1 cellular context compared by ENCODE assay signal in genomic region chr9:127862075-127863011, GRCh38.
TF ChIP-seq lines count a peak whose summit lies in the region.

No MANE protein-coding gene starts in this region.

TF ChIP-seq in K562, 482 proteins besides CTCF, POLR2A, EP300 and RAD21 (continues in another document):
- TF ChIP-seq, protein P1, sequence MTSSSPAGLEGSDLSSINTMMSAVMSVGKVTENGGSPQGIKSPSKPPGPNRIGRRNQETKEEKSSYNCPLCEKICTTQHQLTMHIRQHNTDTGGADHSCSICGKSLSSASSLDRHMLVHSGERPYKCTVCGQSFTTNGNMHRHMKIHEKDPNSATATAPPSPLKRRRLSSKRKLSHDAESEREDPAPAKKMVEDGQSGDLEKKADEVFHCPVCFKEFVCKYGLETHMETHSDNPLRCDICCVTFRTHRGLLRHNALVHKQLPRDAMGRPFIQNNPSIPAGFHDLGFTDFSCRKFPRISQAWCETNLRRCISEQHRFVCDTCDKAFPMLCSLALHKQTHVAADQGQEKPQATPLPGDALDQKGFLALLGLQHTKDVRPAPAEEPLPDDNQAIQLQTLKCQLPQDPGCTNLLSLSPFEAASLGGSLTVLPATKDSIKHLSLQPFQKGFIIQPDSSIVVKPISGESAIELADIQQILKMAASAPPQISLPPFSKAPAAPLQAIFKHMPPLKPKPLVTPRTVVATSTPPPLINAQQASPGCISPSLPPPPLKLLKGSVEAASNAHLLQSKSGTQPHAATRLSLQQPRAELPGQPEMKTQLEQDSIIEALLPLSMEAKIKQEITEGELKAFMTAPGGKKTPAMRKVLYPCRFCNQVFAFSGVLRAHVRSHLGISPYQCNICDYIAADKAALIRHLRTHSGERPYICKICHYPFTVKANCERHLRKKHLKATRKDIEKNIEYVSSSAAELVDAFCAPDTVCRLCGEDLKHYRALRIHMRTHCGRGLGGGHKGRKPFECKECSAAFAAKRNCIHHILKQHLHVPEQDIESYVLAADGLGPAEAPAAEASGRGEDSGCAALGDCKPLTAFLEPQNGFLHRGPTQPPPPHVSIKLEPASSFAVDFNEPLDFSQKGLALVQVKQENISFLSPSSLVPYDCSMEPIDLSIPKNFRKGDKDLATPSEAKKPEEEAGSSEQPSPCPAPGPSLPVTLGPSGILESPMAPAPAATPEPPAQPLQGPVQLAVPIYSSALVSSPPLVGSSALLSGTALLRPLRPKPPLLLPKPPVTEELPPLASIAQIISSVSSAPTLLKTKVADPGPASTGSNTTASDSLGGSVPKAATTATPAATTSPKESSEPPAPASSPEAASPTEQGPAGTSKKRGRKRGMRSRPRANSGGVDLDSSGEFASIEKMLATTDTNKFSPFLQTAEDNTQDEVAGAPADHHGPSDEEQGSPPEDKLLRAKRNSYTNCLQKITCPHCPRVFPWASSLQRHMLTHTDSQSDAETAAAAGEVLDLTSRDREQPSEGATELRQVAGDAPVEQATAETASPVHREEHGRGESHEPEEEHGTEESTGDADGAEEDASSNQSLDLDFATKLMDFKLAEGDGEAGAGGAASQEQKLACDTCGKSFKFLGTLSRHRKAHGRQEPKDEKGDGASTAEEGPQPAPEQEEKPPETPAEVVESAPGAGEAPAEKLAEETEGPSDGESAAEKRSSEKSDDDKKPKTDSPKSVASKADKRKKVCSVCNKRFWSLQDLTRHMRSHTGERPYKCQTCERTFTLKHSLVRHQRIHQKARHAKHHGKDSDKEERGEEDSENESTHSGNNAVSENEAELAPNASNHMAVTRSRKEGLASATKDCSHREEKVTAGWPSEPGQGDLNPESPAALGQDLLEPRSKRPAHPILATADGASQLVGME (CRISPR knock-in tag; IDR thresholded peaks at IDR 0.05) = no peak
- TF ChIP-seq MEIS2 (IDR thresholded peaks at IDR 0.05; ENCODE audit: partially characterized antibody) (peak; percentile 81), CBFB (CRISPR knock-in tag; IDR thresholded peaks at IDR 0.05) (0 out of 2 replicates have a peak, but pooled peaks have one; percentile 55), SPI1 (IDR thresholded peaks at IDR 0.05; ENCODE audit: borderline replicate concordance, low read depth, low read length) (peak; percentile 88), ZBTB34 (CRISPR knock-in tag; IDR thresholded peaks at IDR 0.05) (no peak), STAT5B (CRISPR knock-in tag; IDR thresholded peaks at IDR 0.05) (no peak), ELF2 (CRISPR knock-in tag; IDR thresholded peaks at IDR 0.05) (peak; percentile 65; the same call in 1 of the 2 replicates), GATAD2A (IDR thresholded peaks at IDR 0.05) (peak; percentile 97), PPARD (CRISPR knock-in tag; IDR thresholded peaks at IDR 0.05) (no peak), SRSF9 (IDR thresholded peaks at IDR 0.05; ENCODE audit: borderline replicate concordance, low read depth, low read length) (no peak), ZNF347 (CRISPR knock-in tag; IDR thresholded peaks at IDR 0.05; ENCODE audit: low read depth) (no peak), DLX4 (CRISPR knock-in tag; IDR thresholded peaks at IDR 0.05) (no peak), ZNF644 (tag; IDR thresholded peaks at IDR 0.05; ENCODE audit: low read depth) (0 out of 2 replicates have a peak, but pooled peaks have one; percentile 39), SOX6 (IDR thresholded peaks at IDR 0.05) (peak; percentile 84; the same call in 1 of the 2 replicates), SAP30 (IDR thresholded peaks at IDR 0.05; ENCODE audit: borderline replicate concordance, insufficient read depth, low read depth, low read length, poor library complexity, severe bottlenecking) (no peak), ZNF165 (CRISPR knock-in tag; IDR thresholded peaks at IDR 0.05; ENCODE audit: borderline replicate concordance) (no peak), NFXL1 (CRISPR knock-in tag; IDR thresholded peaks at IDR 0.05) (no peak), ZBTB1 (CRISPR knock-in tag; IDR thresholded peaks at IDR 0.05; ENCODE audit: borderline replicate concordance, low read depth) (no peak; the same call in 1 of the 2 replicates), KLF13 (tag; IDR thresholded peaks at IDR 0.05; ENCODE audit: borderline replicate concordance, low read depth) (peak; percentile 41; the same call in 1 of the 2 replicates), CHD1 (IDR thresholded peaks at IDR 0.05; ENCODE audit: low read length) (no peak), UBTF (IDR thresholded peaks at IDR 0.05; ENCODE audit: borderline replicate concordance in 1 of 2, low read depth in 2 of 2, low read length in 2 of 2) (0 out of 4 replicates have a peak, but pooled peaks have one; percentile 45 to 52), CREBBP (IDR thresholded peaks at IDR 0.05; ENCODE audit: low read depth, low read length) (no peak), ZNF140 (CRISPR knock-in tag; IDR thresholded peaks at IDR 0.05) (no peak)
- TF ChIP-seq, protein P2, sequence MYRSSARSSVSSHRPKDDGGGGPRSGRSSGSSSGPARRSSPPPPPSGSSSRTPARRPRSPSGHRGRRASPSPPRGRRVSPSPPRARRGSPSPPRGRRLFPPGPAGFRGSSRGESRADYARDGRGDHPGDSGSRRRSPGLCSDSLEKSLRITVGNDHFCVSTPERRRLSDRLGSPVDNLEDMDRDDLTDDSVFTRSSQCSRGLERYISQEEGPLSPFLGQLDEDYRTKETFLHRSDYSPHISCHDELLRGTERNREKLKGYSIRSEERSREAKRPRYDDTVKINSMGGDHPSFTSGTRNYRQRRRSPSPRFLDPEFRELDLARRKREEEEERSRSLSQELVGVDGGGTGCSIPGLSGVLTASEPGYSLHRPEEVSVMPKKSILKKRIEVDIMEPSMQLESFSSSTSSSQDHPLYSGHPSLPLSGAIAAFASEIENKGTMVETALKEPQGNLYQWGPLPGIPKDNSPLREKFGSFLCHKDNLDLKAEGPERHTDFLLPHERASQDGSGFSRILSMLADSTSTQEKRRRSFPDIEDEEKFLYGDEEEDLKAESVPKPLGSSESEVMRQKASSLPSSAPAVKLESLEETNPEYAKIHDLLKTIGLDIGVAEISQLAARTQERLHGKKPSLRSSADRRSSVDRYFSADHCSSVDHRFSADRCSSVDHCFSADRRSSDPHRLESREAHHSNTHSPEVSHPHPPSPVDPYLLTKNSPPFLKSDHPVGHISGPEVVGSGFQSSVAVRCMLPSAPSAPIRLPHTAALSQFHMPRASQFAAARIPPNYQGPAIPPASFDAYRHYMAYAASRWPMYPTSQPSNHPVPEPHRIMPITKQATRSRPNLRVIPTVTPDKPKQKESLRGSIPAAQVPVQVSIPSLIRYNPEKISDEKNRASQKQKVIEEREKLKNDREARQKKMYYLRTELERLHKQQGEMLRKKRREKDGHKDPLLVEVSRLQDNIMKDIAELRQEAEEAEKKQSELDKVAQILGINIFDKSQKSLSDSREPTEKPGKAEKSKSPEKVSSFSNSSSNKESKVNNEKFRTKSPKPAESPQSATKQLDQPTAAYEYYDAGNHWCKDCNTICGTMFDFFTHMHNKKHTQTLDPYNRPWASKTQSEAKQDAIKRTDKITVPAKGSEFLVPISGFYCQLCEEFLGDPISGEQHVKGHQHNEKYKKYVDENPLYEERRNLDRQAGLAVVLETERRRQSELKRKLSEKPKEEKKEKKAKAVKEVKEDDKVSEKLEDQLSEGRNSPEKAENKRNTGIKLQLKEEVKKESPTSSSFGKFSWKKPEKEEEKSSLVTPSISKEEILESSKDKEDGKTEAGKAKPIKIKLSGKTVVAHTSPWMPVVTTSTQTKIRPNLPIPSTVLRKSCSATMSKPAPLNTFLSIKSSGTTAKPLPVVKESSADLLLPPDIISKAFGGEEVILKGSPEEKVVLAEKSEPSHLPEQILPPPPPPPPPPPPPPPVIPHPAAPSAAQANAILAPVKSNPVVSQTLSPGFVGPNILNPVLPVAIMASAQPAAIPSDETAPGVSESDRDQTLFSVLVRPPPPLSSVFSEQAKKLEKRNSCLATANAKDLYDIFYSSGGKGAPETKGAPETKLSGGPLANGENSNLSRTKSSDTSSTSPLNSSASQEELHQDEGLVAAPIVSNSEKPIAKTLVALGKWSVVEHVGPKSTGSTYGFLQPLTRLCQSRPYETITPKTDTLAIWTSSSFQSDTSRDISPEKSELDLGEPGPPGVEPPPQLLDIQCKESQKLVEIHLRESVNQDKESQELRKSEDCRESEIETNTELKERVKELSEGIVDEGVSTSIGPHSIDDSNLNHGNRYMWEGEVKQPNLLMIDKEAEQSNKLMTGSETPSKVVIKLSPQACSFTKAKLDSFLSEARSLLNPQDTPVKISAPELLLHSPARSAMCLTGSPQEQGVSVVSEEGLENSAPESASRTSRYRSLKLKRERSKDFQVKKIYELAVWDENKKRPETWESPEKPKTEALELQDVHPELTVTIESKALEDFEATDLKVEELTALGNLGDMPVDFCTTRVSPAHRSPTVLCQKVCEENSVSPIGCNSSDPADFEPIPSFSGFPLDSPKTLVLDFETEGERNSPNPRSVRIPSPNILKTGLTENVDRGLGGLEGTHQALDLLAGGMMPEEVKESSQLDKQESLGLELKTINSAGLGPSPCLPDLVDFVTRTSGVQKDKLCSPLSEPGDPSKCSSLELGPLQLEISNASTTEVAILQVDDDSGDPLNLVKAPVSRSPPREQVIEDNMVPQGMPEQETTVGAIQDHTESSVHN (IDR thresholded peaks at IDR 0.05; ENCODE audit: borderline replicate concordance in 1 of 2, low read depth in 1 of 2) = peak in 1 of 2 experiments; percentile 62; a peak in 2 of 4 replicates
- TF ChIP-seq, protein P3, sequence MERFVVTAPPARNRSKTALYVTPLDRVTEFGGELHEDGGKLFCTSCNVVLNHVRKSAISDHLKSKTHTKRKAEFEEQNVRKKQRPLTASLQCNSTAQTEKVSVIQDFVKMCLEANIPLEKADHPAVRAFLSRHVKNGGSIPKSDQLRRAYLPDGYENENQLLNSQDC (CRISPR knock-in tag; IDR thresholded peaks at IDR 0.05) = no peak
- TF ChIP-seq, protein P4, sequence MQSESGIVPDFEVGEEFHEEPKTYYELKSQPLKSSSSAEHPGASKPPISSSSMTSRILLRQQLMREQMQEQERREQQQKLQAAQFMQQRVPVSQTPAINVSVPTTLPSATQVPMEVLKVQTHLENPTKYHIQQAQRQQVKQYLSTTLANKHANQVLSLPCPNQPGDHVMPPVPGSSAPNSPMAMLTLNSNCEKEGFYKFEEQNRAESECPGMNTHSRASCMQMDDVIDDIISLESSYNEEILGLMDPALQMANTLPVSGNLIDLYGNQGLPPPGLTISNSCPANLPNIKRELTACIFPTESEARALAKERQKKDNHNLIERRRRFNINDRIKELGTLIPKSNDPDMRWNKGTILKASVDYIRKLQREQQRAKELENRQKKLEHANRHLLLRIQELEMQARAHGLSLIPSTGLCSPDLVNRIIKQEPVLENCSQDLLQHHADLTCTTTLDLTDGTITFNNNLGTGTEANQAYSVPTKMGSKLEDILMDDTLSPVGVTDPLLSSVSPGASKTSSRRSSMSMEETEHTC (IDR thresholded peaks at IDR 0.05) = peak; percentile 92
- TF ChIP-seq, protein P5, sequence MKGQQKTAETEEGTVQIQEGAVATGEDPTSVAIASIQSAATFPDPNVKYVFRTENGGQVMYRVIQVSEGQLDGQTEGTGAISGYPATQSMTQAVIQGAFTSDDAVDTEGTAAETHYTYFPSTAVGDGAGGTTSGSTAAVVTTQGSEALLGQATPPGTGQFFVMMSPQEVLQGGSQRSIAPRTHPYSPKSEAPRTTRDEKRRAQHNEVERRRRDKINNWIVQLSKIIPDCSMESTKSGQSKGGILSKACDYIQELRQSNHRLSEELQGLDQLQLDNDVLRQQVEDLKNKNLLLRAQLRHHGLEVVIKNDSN (CRISPR knock-in tag; IDR thresholded peaks at IDR 0.05) = peak; percentile 83
- TF ChIP-seq, protein P6, sequence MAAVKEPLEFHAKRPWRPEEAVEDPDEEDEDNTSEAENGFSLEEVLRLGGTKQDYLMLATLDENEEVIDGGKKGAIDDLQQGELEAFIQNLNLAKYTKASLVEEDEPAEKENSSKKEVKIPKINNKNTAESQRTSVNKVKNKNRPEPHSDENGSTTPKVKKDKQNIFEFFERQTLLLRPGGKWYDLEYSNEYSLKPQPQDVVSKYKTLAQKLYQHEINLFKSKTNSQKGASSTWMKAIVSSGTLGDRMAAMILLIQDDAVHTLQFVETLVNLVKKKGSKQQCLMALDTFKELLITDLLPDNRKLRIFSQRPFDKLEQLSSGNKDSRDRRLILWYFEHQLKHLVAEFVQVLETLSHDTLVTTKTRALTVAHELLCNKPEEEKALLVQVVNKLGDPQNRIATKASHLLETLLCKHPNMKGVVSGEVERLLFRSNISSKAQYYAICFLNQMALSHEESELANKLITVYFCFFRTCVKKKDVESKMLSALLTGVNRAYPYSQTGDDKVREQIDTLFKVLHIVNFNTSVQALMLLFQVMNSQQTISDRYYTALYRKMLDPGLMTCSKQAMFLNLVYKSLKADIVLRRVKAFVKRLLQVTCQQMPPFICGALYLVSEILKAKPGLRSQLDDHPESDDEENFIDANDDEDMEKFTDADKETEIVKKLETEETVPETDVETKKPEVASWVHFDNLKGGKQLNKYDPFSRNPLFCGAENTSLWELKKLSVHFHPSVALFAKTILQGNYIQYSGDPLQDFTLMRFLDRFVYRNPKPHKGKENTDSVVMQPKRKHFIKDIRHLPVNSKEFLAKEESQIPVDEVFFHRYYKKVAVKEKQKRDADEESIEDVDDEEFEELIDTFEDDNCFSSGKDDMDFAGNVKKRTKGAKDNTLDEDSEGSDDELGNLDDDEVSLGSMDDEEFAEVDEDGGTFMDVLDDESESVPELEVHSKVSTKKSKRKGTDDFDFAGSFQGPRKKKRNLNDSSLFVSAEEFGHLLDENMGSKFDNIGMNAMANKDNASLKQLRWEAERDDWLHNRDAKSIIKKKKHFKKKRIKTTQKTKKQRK (IDR thresholded peaks at IDR 0.05; ENCODE audit: borderline replicate concordance, low read depth, low read length) = no peak
